Comparison of ENCODE assay signal across 8 cellular contexts in genomic region chr6:41787219-41787917, GRCh38. TPM values are rescaled to one million over a fixed set of nuclear protein-coding genes. Genes with fewer than 3 reads are reported as not detected.
DNase-seq lines count a peak whose midpoint lies in the region; TF ChIP-seq lines count a peak whose summit lies in the region.

TSS of gene TOMM6 (plus strand) at chr6:41787694. CDS start at chr6:41787698, 4 bp downstream.

- no peak within 1 kb of the TSS for H4K8ac ChIP-seq in neuronal stem cell (ENCODE audit: low read depth, low read length)

- H3K36me3 ChIP-seq in MM.1S (replicated peaks; ENCODE audit: insufficient read depth, low read length) (no peaks in the 10 kb centered on the region), neuronal stem cell (replicated peaks in 1 of 2; ENCODE audit: control insufficient read depth in 2 of 2, insufficient read depth in 2 of 2, low read length in 2 of 2) (peaks cover 14 to 36% of the 10 kb centered on the region in 2 donors)

- peak within 1 kb of the TSS; percentile 35 for H4K91ac ChIP-seq in neuronal stem cell (ENCODE audit: low read depth, low read length, poor library complexity)

- H3K9ac ChIP-seq in MM.1S (ENCODE audit: low read length) (peak within 1 kb of the TSS; percentile 92), neuronal stem cell (ENCODE audit: low read depth, low read length, poor library complexity) (peak within 1 kb of the TSS; percentile 93)

- no peak within 1 kb of the TSS for H2BK12ac ChIP-seq in neuronal stem cell (ENCODE audit: low read length)

- DNase-seq in GF-D8 (lab: John Stamatoyannopoulos, UW) = peak; percentile 71
- DNase-seq in HCEC 1CT = peak; percentile 94
- DNase-seq in MM.1S = peak; percentile 92
- DNase-seq in SIG-M5 (lab: John Stamatoyannopoulos, UW) = peak; percentile 71
- peak; percentile 94 for DNase-seq in activated gamma-delta T cell treated with Interleukin-2 at 50 U/mL for 16 hours
- DNase-seq in foreskin fibroblast = peak; percentile 93 to 98
- DNase-seq in neuronal stem cell (ENCODE audit: low spot score) = peak; percentile 95

- H3K4me1 ChIP-seq in MM.1S (ENCODE audit: low read length) = peaks cover 7% of the 10 kb centered on the region; the same call in 1 of the 2 replicates
- H3K4me1 ChIP-seq in neuronal stem cell (ENCODE audit: control insufficient read depth in 2 of 2, insufficient read depth in 1 of 2, low read depth in 1 of 2, low read length in 2 of 2) = peaks cover 2 to 5% of the 10 kb centered on the region in 2 donors

- H3K9me3 ChIP-seq in MM.1S (replicated peaks; ENCODE audit: insufficient read depth, low read length) (no peaks in the 10 kb centered on the region), neuronal stem cell (replicated peaks in 1 of 2; ENCODE audit: control insufficient read depth in 2 of 2, insufficient read depth in 1 of 2, low read depth in 1 of 2, low read length in 2 of 2) (no peaks in the 10 kb centered on the region)

- H3K9me2 ChIP-seq in MM.1S (replicated peaks; ENCODE audit: insufficient read depth, low read length) = no peaks in the 10 kb centered on the region

- no peaks in the 10 kb centered on the region for H4K20me1 ChIP-seq in MM.1S (ENCODE audit: insufficient read depth, low read length)

- H3K4me3 ChIP-seq in MM.1S (ENCODE audit: low read length) (peak within 1 kb of the TSS; percentile 94), foreskin fibroblast (ENCODE audit: low read depth in 1 of 2, low read length in 2 of 2) (peak within 1 kb of the TSS; percentile 94 to 99), neuronal stem cell (ENCODE audit: low read length in 2 of 2) (peak within 1 kb of the TSS; percentile 77 to 98)

- TF ChIP-seq CTCF in MM.1S (IDR thresholded peaks at IDR 0.05; ENCODE audit: low read length) (peak; percentile 68), foreskin fibroblast (IDR thresholded peaks at IDR 0.05; ENCODE audit: low read depth, low read length) (peak; percentile 66), subcutaneous adipose tissue (IDR thresholded peaks at IDR 0.05; ENCODE audit: low read depth) (no peak)

- no peak within 1 kb of the TSS for H3K4ac ChIP-seq in neuronal stem cell (ENCODE audit: low read length)

- peak within 1 kb of the TSS; percentile 56 for H2BK5ac ChIP-seq in neuronal stem cell (ENCODE audit: low read length)

- H3K14ac ChIP-seq in neuronal stem cell (ENCODE audit: low read length) = peak within 1 kb of the TSS; percentile 86

- peak within 1 kb of the TSS; percentile 77 for H2AK5ac ChIP-seq in neuronal stem cell (ENCODE audit: low read depth, low read length)

- H3F3A ChIP-seq in MM.1S (ENCODE audit: insufficient read depth, low read length) = peaks cover 8% of the 10 kb centered on the region

- H3K27me3 ChIP-seq in MM.1S (replicated peaks; ENCODE audit: insufficient read depth, low read length) (peaks cover 35% of the 10 kb centered on the region), neuronal stem cell (ENCODE audit: control insufficient read depth in 3 of 3, insufficient read depth in 3 of 3, low read depth in 1 of 3, low read length in 3 of 3) (no peaks in the 10 kb centered on the region)

- H3K27ac ChIP-seq in MM.1S (ENCODE audit: low read length) (peak within 1 kb of the TSS; percentile 70), neuronal stem cell (replicated peaks; ENCODE audit: low read length) (peak within 1 kb of the TSS; percentile 66)

- H3K79me1 ChIP-seq in neuronal stem cell (ENCODE audit: low read depth, low read length) = no peaks in the 10 kb centered on the region

- H2BK120ac ChIP-seq in neuronal stem cell (ENCODE audit: low read depth, low read length) = no peak within 1 kb of the TSS

- H3K79me2 ChIP-seq in MM.1S (ENCODE audit: low read length) = peaks cover 22% of the 10 kb centered on the region

- H3K18ac ChIP-seq in neuronal stem cell (ENCODE audit: low read length) = peak within 1 kb of the TSS; percentile 97

- peak within 1 kb of the TSS; percentile 91 for H2AFZ ChIP-seq in MM.1S (ENCODE audit: low read length)
- peak within 1 kb of the TSS; percentile 93 for H2AFZ ChIP-seq in neuronal stem cell (ENCODE audit: low read length)

- WGBS in neuronal stem cell (ENCODE audit: extremely low coverage in 2 of 2, insufficient read length in 2 of 2, insufficient replicate concordance in 1 of 2), 2 donors = no CpG with 5 or more reads among the region's 55 CpGs

- H3K23ac ChIP-seq in neuronal stem cell (ENCODE audit: low read depth, low read length, poor library complexity) = peak within 1 kb of the TSS; percentile 81

- no peak within 1 kb of the TSS for H2BK15ac ChIP-seq in neuronal stem cell (ENCODE audit: low read length)

- H3K4me2 ChIP-seq in MM.1S (ENCODE audit: low read depth, low read length) (peak within 1 kb of the TSS; percentile 90), neuronal stem cell (ENCODE audit: insufficient read depth, low read length, poor library complexity, severe bottlenecking) (peak within 1 kb of the TSS; percentile 90)

RNA-seq across cellular contexts. Expression of gene TOMM6, which starts in this region (rescaled TPM):
- polyA plus RNA-seq in neuronal stem cell (2013, experiment 1 of 2) = 238 TPM
- polyA plus RNA-seq in neuronal stem cell (2013, experiment 2 of 2) = 259 TPM
- total RNA-seq in subcutaneous adipose tissue = 100 to 1,000 TPM in 2 of 4 donors, 10 to 100 TPM in 2; 74.9 to 164 (median 94.5) TPM

Comparison
In these comparisons a context has a peak if more than half of its experiments do, and no peak if none do; other contexts are left out.
1. Peak in every context shown above with its lines: DNase-seq, H3K4me3 ChIP-seq and H3K27ac ChIP-seq.